Comparison of ENCODE assay signal across 21 cellular contexts in the genomic region with DNA sequence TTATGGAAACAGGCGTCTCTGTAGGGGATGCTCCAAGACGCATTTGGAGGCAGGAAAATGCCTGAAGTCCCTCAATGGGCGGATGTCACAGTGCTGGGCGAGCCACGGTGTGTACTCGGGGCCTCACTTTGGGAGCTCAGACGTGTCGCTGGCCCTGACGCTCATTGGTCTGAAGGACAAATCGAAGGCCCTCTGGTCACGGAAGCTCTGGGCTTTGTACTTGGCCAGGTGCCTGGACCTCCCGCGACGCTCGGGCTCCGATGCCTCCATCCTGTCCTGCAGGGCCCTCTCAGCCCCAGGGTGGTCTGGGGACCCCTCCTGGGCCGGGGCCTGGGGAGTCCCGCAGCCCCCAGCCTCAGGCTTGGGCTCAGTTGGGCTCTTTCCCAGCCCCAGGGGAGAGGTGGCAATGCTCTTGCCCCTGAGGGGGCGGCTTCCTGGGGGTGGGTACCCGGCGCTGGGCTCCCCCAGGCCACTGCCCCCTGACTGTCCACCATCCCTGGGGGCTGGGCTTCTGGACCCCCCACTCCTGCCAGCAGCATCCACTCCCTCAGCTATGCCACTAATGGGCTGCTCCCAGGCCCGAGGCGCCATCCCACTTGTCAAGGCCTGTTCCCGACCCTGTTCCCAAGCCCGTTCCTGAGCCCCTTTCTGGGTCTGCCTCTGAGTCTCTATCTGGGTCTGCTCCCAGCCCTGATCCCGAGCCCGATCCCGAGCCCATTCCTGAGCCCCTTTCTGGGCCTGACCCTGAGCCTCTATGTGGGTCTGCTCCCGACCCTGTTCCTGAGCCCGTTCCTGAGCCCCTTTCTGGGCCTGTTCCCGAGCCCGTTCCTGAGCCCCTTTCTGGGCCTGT. TPM values are rescaled to one million over a fixed set of nuclear protein-coding genes. Genes with fewer than 3 reads are reported as not detected.
A peak's percentile ranks its signal among the peaks of the same experiment; 100 is the strongest.
DNase-seq lines count a peak whose midpoint lies in the region; ATAC-seq and TF ChIP-seq lines count a peak whose summit lies in the region.
"Had no signal": no experiment of that assay in that cellular context is flagged by ENCODE, and none has a peak within 500 bp of the region (broad histone marks: within the 10 kb centered on the region; RNA-seq: fewer than 3 reads in every experiment).

No MANE protein-coding gene starts in this region.

- H3K27ac Mint-ChIP-seq in neural progenitor cell, result peak overlapping the region; percentile 33
- H3K27ac Mint-ChIP-seq: activated naive CD4-positive, alpha-beta T cell treated with anti-CD3 and anti-CD28 coated beads, Interleukin-2, amount 10 ng/mL, durations not matched to agents 7 days and 5 days; effector memory CD8-positive, alpha-beta T cell; T-cell had no signal

- H3F3A ChIP-seq in neural progenitor cell (ENCODE audit: low read depth), result peaks cover 4% of the 10 kb centered on the region

- H3K4me3 Mint-ChIP-seq in neural progenitor cell, result no peak overlapping the region
- H3K4me3 Mint-ChIP-seq: activated naive CD4-positive, alpha-beta T cell treated with anti-CD3 and anti-CD28 coated beads, Interleukin-2, amount 10 ng/mL, durations not matched to agents 7 days and 5 days; effector memory CD8-positive, alpha-beta T cell; T-cell had no signal

- no peaks in the 10 kb centered on the region for H3K36me3 ChIP-seq in BLaER1
- no peaks in the 10 kb centered on the region for H3K36me3 ChIP-seq in RWPE2 (ENCODE audit: low read depth)
- no peaks in the 10 kb centered on the region for H3K36me3 ChIP-seq in heart left ventricle
- no peaks in the 10 kb centered on the region for H3K36me3 ChIP-seq in neural progenitor cell
- no peaks in the 10 kb centered on the region for H3K36me3 ChIP-seq in testis (ENCODE audit: low read depth, missing control alignments)
- H3K36me3 ChIP-seq: esophagus squamous epithelium had no signal

- H3K9me3 ChIP-seq in BLaER1 (no peaks in the 10 kb centered on the region), RWPE2 (ENCODE audit: severe bottlenecking) (no peaks in the 10 kb centered on the region), heart left ventricle (no peaks in the 10 kb centered on the region), neural progenitor cell (ENCODE audit: low read depth) (no peaks in the 10 kb centered on the region), testis (no peaks in the 10 kb centered on the region)
- H3K9me3 ChIP-seq: esophagus squamous epithelium had no signal

- H3K36me3 Mint-ChIP-seq in neural progenitor cell, result no peaks in the 10 kb centered on the region
- H3K36me3 Mint-ChIP-seq: activated naive CD4-positive, alpha-beta T cell treated with anti-CD3 and anti-CD28 coated beads, Interleukin-2, amount 10 ng/mL, durations not matched to agents 7 days and 5 days; CD4-positive, CD25-positive, alpha-beta regulatory T cell; T-cell had no signal

- DNase-seq in RWPE2 (ENCODE audit: low spot score) (peak; percentile 59), heart left ventricle (peak in 4 of 5 donors; percentile 27 to 75 (median 56)), neural progenitor cell (ENCODE audit: low spot score) (no peak), testis (no peak), medulla oblongata (ENCODE audit: extremely low spot score) (no peak), T-helper 9 cell (no peak)
- DNase-seq: activated CD4-positive, alpha-beta T cell treated with anti-CD3 and anti-CD28 coated beads, Interleukin-2, amount 50 U/mL, for 48 hours; activated naive CD4-positive, alpha-beta T cell treated with anti-CD3 and anti-CD28 coated beads, Interleukin-2, amount 10 ng/mL, durations not matched to agents 7 days and 5 days; activated T-cell treated with anti-CD3 and anti-CD28 coated beads for 4 hours; CD4-positive, CD25-positive, alpha-beta regulatory T cell; effector memory CD8-positive, alpha-beta T cell; esophagus squamous epithelium; GF-D8; KBM-7; left cardiac atrium; NCI-H1436 treated with DMSO at 0.1 percent for 48 hours; NCI-H69; stimulated activated CD4-positive, alpha-beta T cell treated with anti-CD3 and anti-CD28 coated beads, Interleukin-15, amount 100 ng/mL, for 24 hours; T-cell had no signal

- ATAC-seq in RWPE2 (ENCODE audit: low read depth) (no peak), heart left ventricle (peak in 3 of 4 donors; percentile 4 to 29 (median 20)), HG03378 (IDR thresholded peaks at IDR 0.05; ENCODE audit: unreplicated experiment) (no peak)
- ATAC-seq: effector memory CD8-positive, alpha-beta T cell; T-cell had no signal

- H4K20me1 ChIP-seq in BLaER1 (no peaks in the 10 kb centered on the region), neural progenitor cell (ENCODE audit: low read depth) (no peaks in the 10 kb centered on the region)

- 60 to 67% (median 65%) methylated on average over 28 to 32 of the region's 32 CpGs for WGBS in heart left ventricle, 4 donors
- 69 to 84% methylated on average over 13 to 32 of the region's 32 CpGs for WGBS in testis, 2 donors

- H3K27ac ChIP-seq in BLaER1, result peak overlapping the region; percentile 92
- H3K27ac ChIP-seq in RWPE2 (ENCODE audit: poor library complexity, severe bottlenecking), result no peak overlapping the region
- H3K27ac ChIP-seq in heart left ventricle, result peak overlapping the region; percentile 20 to 99 (median 94)
- H3K27ac ChIP-seq in neural progenitor cell, result no peak overlapping the region
- no peak overlapping the region for H3K27ac ChIP-seq in testis
- H3K27ac ChIP-seq: esophagus squamous epithelium had no signal

- H3K9me3 Mint-ChIP-seq in neural progenitor cell, result no peaks in the 10 kb centered on the region
- H3K9me3 Mint-ChIP-seq: activated naive CD4-positive, alpha-beta T cell treated with anti-CD3 and anti-CD28 coated beads, Interleukin-2, amount 10 ng/mL, durations not matched to agents 7 days and 5 days; CD4-positive, CD25-positive, alpha-beta regulatory T cell; effector memory CD8-positive, alpha-beta T cell; T-cell had no signal

- H3K4me3 ChIP-seq in BLaER1 (peak overlapping the region; percentile 1; the same call in 1 of the 2 replicates), RWPE2 (ENCODE audit: severe bottlenecking) (no peak overlapping the region), heart left ventricle (no peak overlapping the region), neural progenitor cell (no peak overlapping the region), testis (no peak overlapping the region)
- H3K4me3 ChIP-seq: esophagus squamous epithelium had no signal

- H2AFZ ChIP-seq in neural progenitor cell (replicated peaks), result no peak overlapping the region

- no peaks in the 10 kb centered on the region for H3K27me3 ChIP-seq in BLaER1
- peaks cover 5% of the 10 kb centered on the region for H3K27me3 ChIP-seq in RWPE2 (ENCODE audit: insufficient read depth, poor library complexity, severe bottlenecking)
- H3K27me3 ChIP-seq in heart left ventricle, result peaks cover 0 to 17% (median 0%) of the 10 kb centered on the region in 9 donors
- no peaks in the 10 kb centered on the region for H3K27me3 ChIP-seq in neural progenitor cell
- no peaks in the 10 kb centered on the region for H3K27me3 ChIP-seq in testis

- H3K4me2 ChIP-seq in BLaER1, result peak overlapping the region; percentile 99
- no peak overlapping the region for H3K4me2 ChIP-seq in neural progenitor cell

- no peak for TF ChIP-seq POLR2A in heart left ventricle (IDR thresholded peaks at IDR 0.05)
- no peak for TF ChIP-seq POLR2A in testis (IDR thresholded peaks at IDR 0.05)

- intact Hi-C loops in heart left ventricle (cut with DNase I) (no loop called here), testis (cut with DNase I; ENCODE audit: low total_unique reads) (no loop called here)

- H3K4me1 ChIP-seq in BLaER1 (peaks cover 100% of the 10 kb centered on the region), RWPE2 (ENCODE audit: insufficient read depth, poor library complexity, severe bottlenecking) (no peaks in the 10 kb centered on the region), heart left ventricle (peaks cover 0 to 78% (median 24%) of the 10 kb centered on the region in 12 donors), neural progenitor cell (peaks cover 11% of the 10 kb centered on the region), testis (no peaks in the 10 kb centered on the region)
- H3K4me1 ChIP-seq: esophagus squamous epithelium had no signal

- no peaks in the 10 kb centered on the region for H3K79me2 ChIP-seq in neural progenitor cell (ENCODE audit: low read depth)

- H3K9ac ChIP-seq in BLaER1 (peak overlapping the region; percentile 80), neural progenitor cell (no peak overlapping the region)

- TF ChIP-seq CTCF in RWPE2 (IDR thresholded peaks at IDR 0.05; ENCODE audit: poor library complexity, severe bottlenecking) (no peak), heart left ventricle (IDR thresholded peaks at IDR 0.05) (no peak), neural progenitor cell (IDR thresholded peaks at IDR 0.05) (no peak), testis (IDR thresholded peaks at IDR 0.05) (no peak)

- peaks cover 31% of the 10 kb centered on the region for H3K4me1 Mint-ChIP-seq in neural progenitor cell
- H3K4me1 Mint-ChIP-seq: activated naive CD4-positive, alpha-beta T cell treated with anti-CD3 and anti-CD28 coated beads, Interleukin-2, amount 10 ng/mL, durations not matched to agents 7 days and 5 days; CD4-positive, CD25-positive, alpha-beta regulatory T cell; T-cell had no signal

- peaks cover 7% of the 10 kb centered on the region for H3K27me3 Mint-ChIP-seq in neural progenitor cell (ENCODE audit: insufficient read depth, low read depth)

RNA-seq across cellular contexts. Expression of a gene that starts 39.5 kb away (rescaled TPM):
- total RNA-seq in heart left ventricle (under 1 TPM in 7 of 9 donors, not detected in 2; 0.36 to 1.00 (median 0.61) TPM), neural progenitor cell (ENCODE audit: low replicate concordance) (14.8 and 19.3 TPM in 2 replicates), testis (10 to 100 TPM; 19.1 to 25.7 TPM)
- polyA plus RNA-seq in heart left ventricle (1 to 10 TPM; 1.3 to 3.5 TPM), testis (ENCODE audit: insufficient read depth, low read depth, low replicate concordance) (18.7 TPM)
- total RNA-seq: CD4-positive, CD25-positive, alpha-beta regulatory T cell had no signal

RNA-seq across cellular contexts. Expression of a gene that starts 49.8 kb away (rescaled TPM):
- total RNA-seq in heart left ventricle (100 to 1,000 TPM; 329 to 774 (median 572) TPM), neural progenitor cell (ENCODE audit: low replicate concordance) (0.22 and 0.43 TPM in 2 replicates), testis (1 to 10 TPM; 6.6 to 9.3 TPM)
- polyA plus RNA-seq in heart left ventricle (100 to 1,000 TPM; 160 to 252 TPM), testis (ENCODE audit: insufficient read depth, low read depth, low replicate concordance) (6.2 TPM)

Comparison
In these comparisons a context has a peak if more than half of its experiments do, and no peak if none do; other contexts are left out.
1. H3K27ac ChIP-seq: peak in BLaER1 (single experiment) and heart left ventricle (12 of 12); none in RWPE2 (single experiment), neural progenitor cell (single experiment) and testis (0 of 2).
2. ATAC-seq: peak in heart left ventricle (3 of 4); none in RWPE2 (single experiment) and HG03378 (single experiment).
3. DNase-seq: peak in RWPE2 (single experiment) and heart left ventricle (4 of 5); none in neural progenitor cell (single experiment), testis (single experiment), medulla oblongata (single experiment) and T-helper 9 cell (single experiment).
4. RNA of a gene that starts 49.8 kb away (total RNA-seq): 329 to 774 TPM in heart left ventricle; 6.6 to 9.3 TPM in testis and 0.22 to 0.43 TPM in neural progenitor cell; every median in the first group is over 10 times any median in the second.